Comparison of ENCODE assay signal across 1 cellular context in genomic region chr16:3306078-3306477, GRCh38.
TF ChIP-seq lines count a peak whose summit lies in the region.

No MANE protein-coding gene starts in this region.

TF ChIP-seq in endothelial cell of umbilical vein, 7 proteins besides CTCF, POLR2A, EP300 and RAD21:
- no peak for TF ChIP-seq EZH2 (IDR thresholded peaks at IDR 0.05; ENCODE audit: borderline replicate concordance, low read depth, low read length, severe bottlenecking)
- TF ChIP-seq POLR2AphosphoS5 (IDR thresholded peaks at IDR 0.05; ENCODE audit: insufficient read depth, low read depth, low read length) = no peak
- TF ChIP-seq MYC (IDR thresholded peaks at IDR 0.05; ENCODE audit: low read depth, low read length) = no peak
- TF ChIP-seq FOS (IDR thresholded peaks at IDR 0.05; ENCODE audit: borderline replicate concordance, insufficient read depth, low read length) = no peak
- TF ChIP-seq GATA2 (IDR thresholded peaks at IDR 0.05; ENCODE audit: insufficient read depth, insufficient read length, low read depth, low read length) = no peak
- no peak for TF ChIP-seq JUN (IDR thresholded peaks at IDR 0.05; ENCODE audit: borderline replicate concordance, insufficient read depth, insufficient read length, low read depth)
- TF ChIP-seq MAX (IDR thresholded peaks at IDR 0.05; ENCODE audit: insufficient read depth, insufficient read length) = no peak
